Comparison of ENCODE assay signal across 8 cellular contexts in the genomic region with DNA sequence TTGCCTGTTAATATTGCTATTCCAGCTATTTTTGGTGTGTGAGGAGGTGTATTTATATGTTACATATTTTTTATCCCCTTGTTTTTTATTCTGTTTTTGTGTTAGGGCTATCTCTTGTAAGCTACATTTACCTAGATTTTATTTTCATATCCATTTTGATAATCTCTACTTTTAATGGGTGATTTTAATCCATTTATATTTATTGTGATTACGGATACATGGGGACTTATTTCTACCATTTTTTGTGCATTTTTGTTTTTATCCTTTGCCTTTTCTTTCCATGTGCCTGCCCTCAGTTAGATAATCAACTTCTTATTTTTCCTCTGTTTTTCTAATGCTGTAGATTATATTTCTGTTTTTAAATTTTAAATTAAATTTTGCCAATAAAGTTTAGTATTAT.
"Had no signal": no experiment of that assay in that cellular context is flagged by ENCODE, and none has a peak within 500 bp of the region (broad histone marks: within the 10 kb centered on the region; RNA-seq: fewer than 3 reads in every experiment).

No MANE protein-coding gene starts in this region.

- H3K27me3 Mint-ChIP-seq: IgD-negative memory B cell had no signal

- DNase-seq: IMR-90, KBM-7, KG1 had no signal

- H3K4me3 Mint-ChIP-seq: IgD-negative memory B cell had no signal

- ATAC-seq: HepG2 had no signal

- H3K9ac ChIP-seq: KMS-11 had no signal

- FAIRE-seq: HepG2, HTR-8/SVneo had no signal

- H3K4me2 ChIP-seq: KMS-11 had no signal

- H3K27ac ChIP-seq: HL-60, KMS-11 had no signal
